ENCODE assay signal across 8 cellular contexts in the genomic region with DNA sequence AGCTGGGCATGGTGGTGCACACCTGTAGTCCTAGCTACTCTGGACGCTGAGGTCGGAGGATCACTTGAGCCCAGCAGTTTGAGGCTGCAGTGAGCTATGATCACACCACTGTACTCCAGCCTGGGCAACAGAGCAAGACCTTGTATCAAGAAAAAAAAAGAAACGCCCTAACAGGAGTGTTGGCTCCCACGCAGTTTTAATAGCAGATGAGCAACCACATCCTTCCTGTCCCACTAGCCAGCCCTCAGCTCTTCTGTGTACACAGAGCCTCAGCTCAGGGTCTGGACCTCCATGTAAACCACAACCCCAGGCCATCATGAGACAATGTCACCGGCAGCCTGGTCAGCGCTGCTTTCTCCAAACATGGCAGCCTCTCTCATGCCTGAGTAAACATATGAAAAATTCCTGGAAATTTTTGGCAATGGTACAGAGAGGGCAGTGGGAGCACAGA.
A peak's percentile ranks its signal among the peaks of the same experiment; 100 is the strongest.
DNase-seq lines count a peak whose midpoint lies in the region; ATAC-seq and TF ChIP-seq lines count a peak whose summit lies in the region.

No MANE protein-coding gene starts in this region.

- peaks cover 12% of the 10 kb centered on the region for H4K20me1 ChIP-seq in DND-41 (ENCODE audit: insufficient read depth, low read length)

- H3K36me3 ChIP-seq in DND-41 (ENCODE audit: insufficient read depth, low read length) (peaks cover 40% of the 10 kb centered on the region), left ventricle myocardium inferior (peaks cover 19% of the 10 kb centered on the region), WERI-Rb-1 (no peaks in the 10 kb centered on the region)

- peaks cover 51% of the 10 kb centered on the region for H3K36me3 Mint-ChIP-seq in T-cell

- H3K27ac ChIP-seq in DND-41 (ENCODE audit: low read length), result peak overlapping the region; percentile 61
- H3K27ac ChIP-seq in left ventricle myocardium inferior (replicated peaks), result peak overlapping the region; percentile 20
- no peak overlapping the region for H3K27ac ChIP-seq in WERI-Rb-1

- no peak overlapping the region for H3K9ac ChIP-seq in DND-41 (ENCODE audit: low read depth, low read length)

- DNase-seq in DND-41, result peak; percentile 48
- DNase-seq in T-cell, result peak in 23 of 34 experiments; percentile 20 to 57 (median 35)
- DNase-seq in left ventricle myocardium inferior, result no peak
- DNase-seq in HPDE6-E6E7 (ENCODE audit: extremely low spot score), result no peak
- DNase-seq in NCI-H748 (lab: John Stamatoyannopoulos, UW; ENCODE audit: unreplicated experiment), result no peak
- no peak for DNase-seq in WERI-Rb-1

- peak overlapping the region; percentile 25 to 60 (median 59) for H3K4me3 Mint-ChIP-seq in T-cell

- peaks cover 0 to 5% (median 0%) of the 10 kb centered on the region in 3 donors for H3K9me3 Mint-ChIP-seq in T-cell

- no peak overlapping the region for H3K4me3 ChIP-seq in DND-41 (ENCODE audit: low read depth in 1 of 2, low read length in 2 of 2)
- H3K4me3 ChIP-seq in left ventricle myocardium inferior, result no peak overlapping the region
- no peak overlapping the region for H3K4me3 ChIP-seq in WERI-Rb-1 (ENCODE audit: low read depth, low read length)

- H2AFZ ChIP-seq in DND-41 (ENCODE audit: low read depth, low read length), result no peak overlapping the region

- CTCF ChIA-PET in T-cell (lab: Charles Lee), result interaction anchor here (0.6 to 1.2 kb wide), 3 partner anchors 21 to 100 kb away, joined by 4 to 6 read pairs (median 5); no protein-coding TSS in a partner anchor

- no peaks in the 10 kb centered on the region for H3K27me3 Mint-ChIP-seq in T-cell

- TF ChIP-seq CTCF in DND-41 (IDR thresholded peaks at IDR 0.05; ENCODE audit: borderline replicate concordance, extremely low read depth, low read length, poor library complexity, severe bottlenecking) (no peak), left ventricle myocardium inferior (IDR thresholded peaks at IDR 0.05; ENCODE audit: borderline replicate concordance) (no peak), WERI-Rb-1 (IDR thresholded peaks at IDR 0.05; ENCODE audit: low read depth, low read length) (no peak)

- peaks cover 76 to 92% (median 90%) of the 10 kb centered on the region in 3 donors for H3K4me1 Mint-ChIP-seq in T-cell

- H3K4me1 ChIP-seq in DND-41 (ENCODE audit: insufficient read depth, low read length) (peaks cover 34% of the 10 kb centered on the region), left ventricle myocardium inferior (peaks cover 13% of the 10 kb centered on the region)

- POLR2A ChIA-PET in T-cell (lab: Charles Lee), result interaction anchor here (0.5 to 1.0 kb wide), 5 partner anchors 24 to 106 kb away, joined by 3 to 4 read pairs (median 3); no protein-coding TSS in a partner anchor

- H3K27ac Mint-ChIP-seq in T-cell, result peak overlapping the region; percentile 91 to 99

- no peak overlapping the region for H3K4me2 ChIP-seq in DND-41 (ENCODE audit: insufficient read depth, low read length)

- peaks cover 16% of the 10 kb centered on the region for H3K79me2 ChIP-seq in DND-41 (ENCODE audit: insufficient read depth, low read length)

- ATAC-seq in DND-41 (ENCODE audit: insufficient read depth, low read depth), result peak; percentile 87
- ATAC-seq in GM19328 (IDR thresholded peaks at IDR 0.05; ENCODE audit: unreplicated experiment), result peak; percentile 95
- ATAC-seq in HG03139 (IDR thresholded peaks at IDR 0.05; ENCODE audit: unreplicated experiment), result peak; percentile 94
- peak; percentile 53 to 76 (median 68) for ATAC-seq in T-cell (replicated peaks in 1 of 4)

- H3K27me3 ChIP-seq in DND-41 (ENCODE audit: insufficient read depth, low read length, poor library complexity) (no peaks in the 10 kb centered on the region), left ventricle myocardium inferior (ENCODE audit: low read depth) (no peaks in the 10 kb centered on the region), WERI-Rb-1 (ENCODE audit: insufficient read depth, low read depth, severe bottlenecking) (no peaks in the 10 kb centered on the region)

- H3K9me3 ChIP-seq in DND-41 (ENCODE audit: insufficient read depth, low read length, severe bottlenecking) (no peaks in the 10 kb centered on the region), left ventricle myocardium inferior (replicated peaks) (no peaks in the 10 kb centered on the region), WERI-Rb-1 (ENCODE audit: severe bottlenecking) (no peaks in the 10 kb centered on the region)

- intact Hi-C loops in left ventricle myocardium inferior (cut with micrococcal nuclease), result no loop called here

Comparison
In these comparisons a context has a peak if more than half of its experiments do, and no peak if none do; other contexts are left out.
1. DNase-seq: peak in DND-41 (single experiment) and T-cell (23 of 34); none in left ventricle myocardium inferior (single experiment), HPDE6-E6E7 (single experiment), NCI-H748 (single experiment) and WERI-Rb-1 (single experiment).
2. Peak in every context shown above with its lines, with median percentiles within 50 percentile points of each other: ATAC-seq.